Comparison of ENCODE assay signal across 17 cellular contexts in genomic region chr2:84874381-84875212, GRCh38. TPM values are rescaled to one million over a fixed set of nuclear protein-coding genes. Genes with fewer than 3 reads are reported as not detected.
A peak's percentile ranks its signal among the peaks of the same experiment; 100 is the strongest.
DNase-seq lines count a peak whose midpoint lies in the region; ATAC-seq, FAIRE-seq and TF ChIP-seq lines count a peak whose summit lies in the region.
"Had no signal": no experiment of that assay in that cellular context is flagged by ENCODE, and none has a peak within 500 bp of the region (broad histone marks: within the 10 kb centered on the region; RNA-seq: fewer than 3 reads in every experiment).

No MANE protein-coding gene starts in this region.

- H3K9me3 Mint-ChIP-seq in T-helper 2 cell treated with Interferon-gamma antibody and Interleukin-4, amounts not matched to agents 5 μg/mL and 100 μg/mL, for 36 hours = no peaks in the 10 kb centered on the region
- peaks cover 0 to 4% (median 0%) of the 10 kb centered on the region in 11 donors for H3K9me3 Mint-ChIP-seq in naive thymus-derived CD4-positive, alpha-beta T cell
- H3K9me3 Mint-ChIP-seq in chondrocyte (ENCODE audit: low read depth) = no peaks in the 10 kb centered on the region

- H3K4me1 Mint-ChIP-seq in T-helper 2 cell treated with Interferon-gamma antibody and Interleukin-4, amounts not matched to agents 5 μg/mL and 100 μg/mL, for 36 hours (ENCODE audit: low read depth) = peaks cover 60% of the 10 kb centered on the region
- H3K4me1 Mint-ChIP-seq in naive thymus-derived CD4-positive, alpha-beta T cell = peaks cover 47 to 90% (median 78%) of the 10 kb centered on the region in 7 donors
- no peaks in the 10 kb centered on the region for H3K4me1 Mint-ChIP-seq in chondrocyte (ENCODE audit: low read depth)

- RAD21 ChIA-PET in GM12878 (lab: Charles Lee; ENCODE audit: unreplicated experiment) = no interaction called here

- CTCF ChIA-PET in GM12878 (lab: Yijun Ruan, JAX) = interaction anchor here (11.1 kb wide), 1 partner anchor 50 kb away, joined by 133 read pairs; no protein-coding TSS in a partner anchor
- CTCF ChIA-PET in naive thymus-derived CD4-positive, alpha-beta T cell (lab: Charles Lee) = interaction anchor here (0.6 to 3.7 kb wide), 4 partner anchors 51 to 411 kb away, joined by 3 to 24 read pairs (median 4); no protein-coding TSS in a partner anchor

- TF ChIP-seq EP300 in GM12878 (IDR thresholded peaks at IDR 0.05; ENCODE audit: borderline replicate concordance in 1 of 2, control insufficient read depth in 1 of 2, low read depth in 2 of 2, low read length in 2 of 2) = no peak

- in situ Hi-C loops in GM12878 (cut with MboI) = loop anchor here (5.0 kb wide), 1 partner anchor 382 kb away; no protein-coding TSS in a partner anchor

- H3K27me3 Mint-ChIP-seq in T-helper 2 cell treated with Interferon-gamma antibody and Interleukin-4, amounts not matched to agents 5 μg/mL and 100 μg/mL, for 36 hours (ENCODE audit: low read depth) = no peaks in the 10 kb centered on the region
- H3K27me3 Mint-ChIP-seq in naive thymus-derived CD4-positive, alpha-beta T cell = no peaks in the 10 kb centered on the region
- H3K27me3 Mint-ChIP-seq in chondrocyte (ENCODE audit: low read depth) = peaks cover 44% of the 10 kb centered on the region

- no peak overlapping the region for H3K9ac ChIP-seq in GM12878 (ENCODE audit: control insufficient read depth, insufficient read depth, low read length)

- no TSS peak for BruUV-seq in GM12878 (replicated peaks; lab: Mats Ljungman, UMichigan)

- 0 out of 2 replicates have a peak, but pooled peaks cover 2% of the 10 kb centered on the region for H3K4me1 ChIP-seq in GM12878 (ENCODE audit: control insufficient read depth, insufficient read depth, low read length)
- H3K4me1 ChIP-seq in naive thymus-derived CD4-positive, alpha-beta T cell (ENCODE audit: control insufficient read depth in 2 of 2, insufficient read depth in 2 of 2, low read length in 2 of 2) = peaks cover 0 to 80% of the 10 kb centered on the region in 2 donors
- H3K4me1 ChIP-seq: SJCRH30 had no signal

- peak; percentile 52 for DNase-seq in T-helper 2 cell treated with Interferon-gamma antibody and Interleukin-4, amounts not matched to agents 5 μg/mL and 100 μg/mL, for 36 hours (ENCODE audit: low spot score)
- DNase-seq in T-helper 2 cell (no peak), RPMI7951 (ENCODE audit: low read depth) (peak; percentile 21), GM12878 (ENCODE audit: low read depth, low spot score) (no peak), DMS114 treated with DMSO at 0.1 percent for 48 hours (lab: John Stamatoyannopoulos, UW; ENCODE audit: unreplicated experiment) (no peak), chondrocyte (ENCODE audit: low spot score) (no peak), nucleus accumbens (lab: John Stamatoyannopoulos, UW) (no peak)
- peak in 2 of 9 donors; percentile 23 to 78 for DNase-seq in naive thymus-derived CD4-positive, alpha-beta T cell
- DNase-seq: 8988T; Calu3; MV-4-11; NCI-H2227 treated with DMSO at 0.1 percent for 48 hours; SJCRH30; stimulated activated CD4-positive, alpha-beta T cell treated with anti-CD3 and anti-CD28 coated beads, Interleukin-12 subunit alpha, Interleukin-12 subunit beta, amount 100 ng/mL, for 4 hours; thyroid gland had no signal

- ATAC-seq in GM12878 = no peak
- ATAC-seq in naive thymus-derived CD4-positive, alpha-beta T cell = peak; percentile 60
- ATAC-seq: esophagus mucosa had no signal

- 38% methylated on average over 7 of the region's 7 CpGs for WGBS in GM12878 (ENCODE audit: insufficient coverage, insufficient replicate concordance, low lambda C conversion rate, missing lambda C conversion rate)

- no peak overlapping the region for H3K4me2 ChIP-seq in GM12878 (ENCODE audit: control insufficient read depth, insufficient read depth)

- peak overlapping the region; percentile 22 for H3K4me3 Mint-ChIP-seq in T-helper 2 cell treated with Interferon-gamma antibody and Interleukin-4, amounts not matched to agents 5 μg/mL and 100 μg/mL, for 36 hours
- peak overlapping the region; percentile 59 to 99 (median 94) for H3K4me3 Mint-ChIP-seq in naive thymus-derived CD4-positive, alpha-beta T cell
- no peak overlapping the region for H3K4me3 Mint-ChIP-seq in chondrocyte (ENCODE audit: unreplicated experiment)

- intact Hi-C loops in GM12878 (cut with micrococcal nuclease; ENCODE audit: unreplicated experiment) = loop anchor here (5.0 kb wide), 1 partner anchor 57 kb away; no protein-coding TSS in a partner anchor
- intact Hi-C loops in naive thymus-derived CD4-positive, alpha-beta T cell (cut with micrococcal nuclease) = loop anchor here in 1 of 2 donors (5.0 kb wide), 1 partner anchor 222 kb away; no protein-coding TSS in a partner anchor

- H3K4me3 ChIP-seq in GM12878 = no peak overlapping the region
- H3K4me3 ChIP-seq in naive thymus-derived CD4-positive, alpha-beta T cell (ENCODE audit: low read length) = no peak overlapping the region
- H3K4me3 ChIP-seq: SJCRH30, thyroid gland had no signal

- H3K27ac Mint-ChIP-seq in T-helper 2 cell treated with Interferon-gamma antibody and Interleukin-4, amounts not matched to agents 5 μg/mL and 100 μg/mL, for 36 hours = peak overlapping the region; percentile 49
- peak overlapping the region; percentile 79 to 98 (median 96) for H3K27ac Mint-ChIP-seq in naive thymus-derived CD4-positive, alpha-beta T cell
- no peak overlapping the region for H3K27ac Mint-ChIP-seq in chondrocyte (ENCODE audit: unreplicated experiment)

- peaks cover 48% of the 10 kb centered on the region for H3K36me3 Mint-ChIP-seq in T-helper 2 cell treated with Interferon-gamma antibody and Interleukin-4, amounts not matched to agents 5 μg/mL and 100 μg/mL, for 36 hours (ENCODE audit: low read depth)
- H3K36me3 Mint-ChIP-seq in naive thymus-derived CD4-positive, alpha-beta T cell = peaks cover 13 to 45% (median 33%) of the 10 kb centered on the region in 5 donors
- H3K36me3 Mint-ChIP-seq in chondrocyte (ENCODE audit: low read depth) = peaks cover 2% of the 10 kb centered on the region

- no peak overlapping the region for H3K27ac ChIP-seq in GM12878 (ENCODE audit: control insufficient read depth, insufficient read depth)
- peak overlapping the region; percentile 89 for H3K27ac ChIP-seq in naive thymus-derived CD4-positive, alpha-beta T cell (ENCODE audit: low read depth, low read length)
- H3K27ac ChIP-seq: neutrophil, SJCRH30, thyroid gland had no signal

- no peak for FAIRE-seq in GM12878 (lab: Jason Lieb, UNC)

- H3K9me3 ChIP-seq in GM12878 (replicated peaks; ENCODE audit: control insufficient read depth, insufficient read depth, low read length) = no peaks in the 10 kb centered on the region
- H3K9me3 ChIP-seq in naive thymus-derived CD4-positive, alpha-beta T cell (ENCODE audit: control insufficient read depth in 2 of 3, low read length in 3 of 3) = no peaks in the 10 kb centered on the region
- H3K9me3 ChIP-seq: neutrophil, SJCRH30, thyroid gland had no signal

- H4K20me1 ChIP-seq in GM12878 (ENCODE audit: control insufficient read depth, insufficient read depth) = no peaks in the 10 kb centered on the region

- POLR2A ChIA-PET in GM12878 (lab: Charles Lee) = interaction anchor here (0.9 kb wide), 1 partner anchor 19 kb away, joined by 3 read pairs; no protein-coding TSS in a partner anchor
- POLR2A ChIA-PET in naive thymus-derived CD4-positive, alpha-beta T cell (lab: Charles Lee) = interaction anchor here (0.7 to 19.4 kb wide), 11 partner anchors 12 to 225 kb away, joined by 3 to 617 read pairs (median 4); partner anchors contain the start of gene TMSB10

- H2AFZ ChIP-seq in GM12878 (ENCODE audit: control insufficient read depth, low read depth, low read length) = no peak overlapping the region

- no peak for TF ChIP-seq RAD21 in GM12878 (IDR thresholded peaks at IDR 0.05; ENCODE audit: insufficient read depth, low read depth, low read length)

- no peak for TF ChIP-seq POLR2A in GM12878 (IDR thresholded peaks at IDR 0.05; ENCODE audit: low read depth, low read length)

- no peaks in the 10 kb centered on the region for H3K79me2 ChIP-seq in GM12878 (ENCODE audit: control insufficient read depth, insufficient read depth, low read length)

- SMC1A ChIA-PET in GM12878 (lab: Charles Lee; ENCODE audit: uncharacterized antibody, unreplicated experiment) = interaction anchor here (0.8 kb wide), 1 partner anchor 52 kb away, joined by 3 read pairs; no protein-coding TSS in a partner anchor

- no peaks in the 10 kb centered on the region for H3K36me3 ChIP-seq in GM12878 (ENCODE audit: control insufficient read depth in 2 of 2, insufficient read depth in 2 of 2, low read length in 1 of 2)
- H3K36me3 ChIP-seq in naive thymus-derived CD4-positive, alpha-beta T cell (ENCODE audit: control insufficient read depth in 2 of 3, insufficient read depth in 3 of 3, low read length in 3 of 3) = peaks cover 0 to 28% (median 3%) of the 10 kb centered on the region in 3 experiments
- H3K36me3 ChIP-seq: neutrophil, SJCRH30, thyroid gland had no signal

- no peaks in the 10 kb centered on the region for H3K27me3 ChIP-seq in GM12878 (replicated peaks in 1 of 2; ENCODE audit: control insufficient read depth in 2 of 2, insufficient read depth in 2 of 2, low read length in 1 of 2)
- no peaks in the 10 kb centered on the region for H3K27me3 ChIP-seq in naive thymus-derived CD4-positive, alpha-beta T cell (ENCODE audit: control insufficient read depth in 2 of 2, insufficient read depth in 2 of 2, low read length in 2 of 2)
- H3K27me3 ChIP-seq: thyroid gland had no signal

- TF ChIP-seq CTCF in GM12878 (IDR thresholded peaks at IDR 0.05 in 2 of 3, conservative IDR thresholded peaks at IDR 0.05 in 1 of 3; ENCODE audit: control insufficient read depth in 2 of 3, extremely low read depth in 1 of 3, insufficient read depth in 1 of 3, low read depth in 3 of 3, low read length in 3 of 3) = no peak
- TF ChIP-seq CTCF in chondrocyte (IDR thresholded peaks at IDR 0.05) = no peak

RNA-seq across cellular contexts. Expression of gene TRABD2A, which starts 6.3 kb away (rescaled TPM):
- 5.3 and 7.1 TPM in 2 replicates for total RNA-seq in RPMI7951 (2014; rRNA removed; shearing (Covaris generic))
- total RNA-seq in GM12878 (2013; cell fraction: nucleolus; rRNA removed) = 17.5 and 20.8 TPM in 2 replicates
- total RNA-seq in GM12878 (2014; rRNA removed) (7.6 and 9.8 TPM in 2 replicates), GM12878 (2014; rRNA removed; fragmentation: Illumina TruSeq; extraction: Trizol) (4.7 and 5.1 TPM in 2 replicates), GM12878 (2021) (5.0 and 5.7 TPM in 2 replicates), chondrocyte (0.37 to 1.2 TPM (median 0.82 TPM) in 3 replicates)
- 0.21 TPM for polyA plus RNA-seq in GM12878 (2011; ENCODE audit: low read depth)
- polyA plus RNA-seq in GM12878 (2011; rRNA removed) (1.9 and 2.0 TPM in 2 replicates), GM12878 (2014; fragmentation: Illumina TruSeq; extraction: Trizol) (5.2 and 5.3 TPM in 2 replicates), GM12878 (2014; fragmentation: Nextera tagmentation; extraction: Ambion mirVana) (1 to 10 TPM; 1.4 to 2.3 TPM), GM12878 (2014; rRNA removed) (6.1 and 6.6 TPM in 2 replicates), GM12878 (2016; fragmentation: Nextera tagmentation; extraction: Ambion mirVana) (1 to 10 TPM; 3.0 to 3.1 TPM)
- polyA plus RNA-seq in GM12878 (2011; cell fraction: cytosol; rRNA removed) = 1.8 and 2.0 TPM in 2 replicates
- 3.2 and 3.3 TPM in 2 replicates for polyA plus RNA-seq in GM12878 (2011; cell fraction: nucleus; rRNA removed)
- 0.39 and 0.49 TPM in 2 replicates for polyA plus RNA-seq in GM12878 (2012)
- polyA minus RNA-seq in GM12878 (2011; rRNA and poly(A)+ RNA removed) = 3.1 TPM in 2 replicates
- polyA minus RNA-seq in GM12878 (2011; cell fraction: cytosol; rRNA and poly(A)+ RNA removed) = 1.4 TPM in 1 of 2 replicates, not detected in the other
- 3.4 and 3.9 TPM in 2 replicates for polyA minus RNA-seq in GM12878 (2011; cell fraction: nucleus; rRNA and poly(A)+ RNA removed)
- 100 to 1,000 TPM in 4 of 5 experiments, 10 to 100 TPM in 1; 75.0 to 288 (median 182) TPM for total RNA-seq in naive thymus-derived CD4-positive, alpha-beta T cell
- polyA plus RNA-seq in naive thymus-derived CD4-positive, alpha-beta T cell = 100 to 1,000 TPM; 119 to 204 TPM

RNA-seq across cellular contexts. Expression of gene TMSB10, which starts 30.9 kb away (rescaled TPM):
- 10,908 and 12,539 TPM in 2 replicates for total RNA-seq in RPMI7951 (2014; rRNA removed; shearing (Covaris generic))
- total RNA-seq in GM12878 (2013; cell fraction: nucleolus; rRNA removed) = 67.1 and 76.3 TPM in 2 replicates
- total RNA-seq in GM12878 (2014; rRNA removed) (3,507 and 4,221 TPM in 2 replicates), GM12878 (2014; rRNA removed; fragmentation: Illumina TruSeq; extraction: Trizol) (4,753 and 4,822 TPM in 2 replicates), GM12878 (2021) (2,058 and 2,139 TPM in 2 replicates), chondrocyte (1,771 to 2,562 TPM (median 2,521 TPM) in 3 replicates)
- 6,013 TPM for polyA plus RNA-seq in GM12878 (2011; ENCODE audit: low read depth)
- polyA plus RNA-seq in GM12878 (2011; rRNA removed) (1,406 and 1,750 TPM in 2 replicates), GM12878 (2014; fragmentation: Illumina TruSeq; extraction: Trizol) (3,467 and 4,619 TPM in 2 replicates), GM12878 (2014; fragmentation: Nextera tagmentation; extraction: Ambion mirVana) (1,000 to 10,000 TPM; 2,817 to 3,116 TPM), GM12878 (2014; rRNA removed) (3,894 and 4,860 TPM in 2 replicates), GM12878 (2016; fragmentation: Nextera tagmentation; extraction: Ambion mirVana) (1,000 to 10,000 TPM; 3,322 to 3,441 TPM)
- 3,271 and 3,283 TPM in 2 replicates for polyA plus RNA-seq in GM12878 (2011; cell fraction: cytosol; rRNA removed)
- 1,725 and 2,378 TPM in 2 replicates for polyA plus RNA-seq in GM12878 (2011; cell fraction: nucleus; rRNA removed)
- polyA plus RNA-seq in GM12878 (2012) = 2,269 and 3,344 TPM in 2 replicates
- polyA minus RNA-seq in GM12878 (2011; rRNA and poly(A)+ RNA removed) = 292 and 578 TPM in 2 replicates
- 348 and 356 TPM in 2 replicates for polyA minus RNA-seq in GM12878 (2011; cell fraction: cytosol; rRNA and poly(A)+ RNA removed)
- polyA minus RNA-seq in GM12878 (2011; cell fraction: nucleus; rRNA and poly(A)+ RNA removed) = 66.1 and 66.3 TPM in 2 replicates
- total RNA-seq in naive thymus-derived CD4-positive, alpha-beta T cell = 1,000 to 10,000 TPM; 1,492 to 5,756 (median 1,578) TPM
- 1,000 to 10,000 TPM; 6,721 to 8,256 TPM for polyA plus RNA-seq in naive thymus-derived CD4-positive, alpha-beta T cell

Comparison
In these comparisons a context has a peak if more than half of its experiments do, and no peak if none do; other contexts are left out.
1. DNase-seq: peak in T-helper 2 cell treated with Interferon-gamma antibody and Interleukin-4, amounts not matched to agents 5 μg/mL and 100 μg/mL, for 36 hours (single experiment) and RPMI7951 (single experiment); none in T-helper 2 cell (0 of 5), GM12878 (single experiment), DMS114 treated with DMSO at 0.1 percent for 48 hours (single experiment), chondrocyte (single experiment) and nucleus accumbens (0 of 56).